ENCODE assay signal across 8 cellular contexts in the genomic region with DNA sequence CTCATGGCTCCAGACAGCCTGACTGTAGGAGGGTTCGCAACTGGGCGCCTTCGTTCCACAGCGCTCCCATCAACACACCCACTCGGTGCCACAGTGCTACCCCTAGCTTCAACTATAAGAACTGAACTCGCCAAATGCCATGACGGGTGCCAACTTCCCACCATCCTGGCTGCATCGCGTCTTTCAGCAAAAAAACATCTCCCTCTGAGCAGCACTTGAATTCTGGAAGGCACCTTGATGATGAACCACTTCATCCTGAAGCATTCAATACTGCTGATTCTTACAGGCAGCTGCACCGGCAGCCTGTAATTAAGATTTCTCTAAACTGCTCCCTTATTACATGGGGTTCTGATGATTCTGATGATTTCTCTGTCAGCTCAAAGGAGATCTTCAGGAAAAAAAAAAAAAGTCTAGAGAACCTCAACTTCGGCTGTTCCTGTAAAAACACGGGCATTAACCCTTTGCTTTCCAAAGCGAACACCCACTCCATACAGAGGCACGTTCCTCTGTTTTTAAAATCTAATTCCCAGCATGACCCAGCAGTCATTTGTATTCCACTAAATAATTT. TPM values are rescaled to one million over a fixed set of nuclear protein-coding genes. Genes with fewer than 3 reads are reported as not detected.
DNase-seq lines count a peak whose midpoint lies in the region; ATAC-seq, FAIRE-seq and TF ChIP-seq lines count a peak whose summit lies in the region.

No MANE protein-coding gene starts in this region.

- no peak for TF ChIP-seq POLR2A in GM12892 (IDR thresholded peaks at IDR 0.05; ENCODE audit: low read depth, low read length)

- no peaks in the 10 kb centered on the region for H3K9me3 ChIP-seq in endodermal cell (ENCODE audit: control insufficient read depth, low read length)

- H3K9me3 Mint-ChIP-seq in endodermal cell (no peaks in the 10 kb centered on the region), memory B cell (no peaks in the 10 kb centered on the region)

- no peaks in the 10 kb centered on the region for H3K36me3 ChIP-seq in endodermal cell (ENCODE audit: control insufficient read depth, insufficient read depth, low read length)

- H3K27me3 Mint-ChIP-seq in endodermal cell (ENCODE audit: insufficient read depth) (peaks cover 63% of the 10 kb centered on the region), memory B cell (no peaks in the 10 kb centered on the region)

- H3K4me3 Mint-ChIP-seq in endodermal cell: peak overlapping the region; percentile 81
- H3K4me3 Mint-ChIP-seq in memory B cell: peak overlapping the region; percentile 93

- peak overlapping the region; percentile 3 for H3K9ac ChIP-seq in endodermal cell (ENCODE audit: extremely low read depth, low read length, poor library complexity, severe bottlenecking)

- H3K27ac Mint-ChIP-seq in endodermal cell: no peak overlapping the region
- no peak overlapping the region for H3K27ac Mint-ChIP-seq in memory B cell

- ATAC-seq in memory B cell (ENCODE audit: low read depth): peak; percentile 66

- peak overlapping the region; percentile 93 for H3K4me3 ChIP-seq in endodermal cell (ENCODE audit: low read length)

- no peaks in the 10 kb centered on the region for H3K36me3 Mint-ChIP-seq in endodermal cell (ENCODE audit: low read depth)
- no peaks in the 10 kb centered on the region for H3K36me3 Mint-ChIP-seq in memory B cell

- 12 to 14% methylated on average over 14 of the region's 14 CpGs for WGBS in endodermal cell (ENCODE audit: insufficient coverage in 1 of 2, insufficient read length in 1 of 2), 2 experiments

- H3K27me3 ChIP-seq in endodermal cell (ENCODE audit: control insufficient read depth, insufficient read depth, low read length, poor library complexity, severe bottlenecking): peaks cover 78% of the 10 kb centered on the region

- DNase-seq in NCI-H1092 treated with DMSO at 0.1 percent for 48 hours (lab: John Stamatoyannopoulos, UW) (peak; percentile 33), NCI-H1092 (lab: John Stamatoyannopoulos, UW) (no peak), NCI-H1048 (lab: John Stamatoyannopoulos, UW) (peak; percentile 15), endodermal cell (peak; percentile 68), memory B cell (ENCODE audit: low spot score in 2 of 2) (peak; percentile 31 to 32), GM12892 (ENCODE audit: insufficient read length) (no peak)
- peak; percentile 18 to 39 for DNase-seq in activated CD4-positive, alpha-beta T cell treated with anti-CD3 and anti-CD28 coated beads, Interleukin-2, amount 50 U/mL, for 48 hours
- DNase-seq in stimulated activated CD8-positive, alpha-beta memory T cell treated with anti-CD3 and anti-CD28 coated beads, Interleukin-4, amount 100 ng/mL, for 48 hours: peak; percentile 45

- no peak overlapping the region for H3K27ac ChIP-seq in endodermal cell (ENCODE audit: low read depth, low read length)

- no peak for FAIRE-seq in GM12892 (lab: Jason Lieb, UNC)

- H3K4me1 Mint-ChIP-seq in endodermal cell: peaks cover 14% of the 10 kb centered on the region
- peaks cover 14% of the 10 kb centered on the region for H3K4me1 Mint-ChIP-seq in memory B cell

- H3K4me1 ChIP-seq in endodermal cell (ENCODE audit: control insufficient read depth, insufficient read depth, low read length): no peaks in the 10 kb centered on the region

- TF ChIP-seq CTCF in endodermal cell (conservative IDR thresholded peaks at IDR 0.05): peak; percentile 27

RNA-seq across cellular contexts. Expression of gene CYTH3, which starts 1.2 kb away (rescaled TPM):
- total RNA-seq in endodermal cell: 10 to 100 TPM; 10.6 to 10.8 TPM
- polyA plus RNA-seq in endodermal cell (2013, experiment 1 of 2): 17.0 TPM
- 16.5 TPM for polyA plus RNA-seq in endodermal cell (2013, experiment 2 of 2)
- 9.3 TPM for polyA plus RNA-seq in GM12892 (2012; ENCODE audit: missing spikeins)

Comparison
In these comparisons a context has a peak if more than half of its experiments do, and no peak if none do; other contexts are left out.
1. DNase-seq: peak in NCI-H1092 treated with DMSO at 0.1 percent for 48 hours (single experiment), NCI-H1048 (single experiment), activated CD4-positive, alpha-beta T cell treated with anti-CD3 and anti-CD28 coated beads, Interleukin-2, amount 50 U/mL, for 48 hours (2 of 2), endodermal cell (single experiment), memory B cell (2 of 2) and stimulated activated CD8-positive, alpha-beta memory T cell treated with anti-CD3 and anti-CD28 coated beads, Interleukin-4, amount 100 ng/mL, for 48 hours (single experiment); none in NCI-H1092 (single experiment) and GM12892 (single experiment).